In the genomic region with DNA sequence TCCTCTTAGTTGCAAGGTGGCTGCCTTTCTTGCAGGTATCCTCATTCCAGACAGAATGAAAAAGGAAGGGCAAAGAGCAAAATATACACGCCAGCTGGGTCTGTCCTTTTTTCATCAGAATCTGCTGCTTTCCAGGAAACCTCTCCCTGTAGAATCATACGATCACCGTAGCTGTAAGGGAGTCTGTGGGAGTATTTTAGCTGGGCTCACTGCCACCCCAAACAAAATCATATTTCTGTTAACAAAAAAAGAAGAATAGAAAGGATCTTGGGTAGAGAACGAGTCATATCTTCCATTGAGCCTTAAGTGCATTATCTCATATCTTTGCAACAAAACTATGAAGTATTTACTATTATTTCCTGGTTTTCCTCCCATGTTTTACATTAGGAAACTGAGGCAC, we compare ENCODE assay signal across 9 cellular contexts. TPM values are rescaled to one million over a fixed set of nuclear protein-coding genes. Genes with fewer than 3 reads are reported as not detected.
DNase-seq lines count a peak whose midpoint lies in the region; ATAC-seq and TF ChIP-seq lines count a peak whose summit lies in the region.
"Had no signal": no experiment of that assay in that cellular context is flagged by ENCODE, and none has a peak within 500 bp of the region (broad histone marks: within the 10 kb centered on the region; RNA-seq: fewer than 3 reads in every experiment).

No MANE protein-coding gene starts in this region.

- intact Hi-C loops in MCF 10A (cut with micrococcal nuclease) (no loop called here), mammary epithelial cell (cut with micrococcal nuclease) (no loop called here), colonic mucosa (cut with DNase I) (no loop called here), uterus (cut with DNase I; ENCODE audit: low total_unique reads) (no loop called here)

- TF ChIP-seq CTCF in MCF 10A (IDR thresholded peaks at IDR 0.05; ENCODE audit: unreplicated experiment) (no peak), mammary epithelial cell (conservative IDR thresholded peaks at IDR 0.05 in 1 of 2, IDR thresholded peaks at IDR 0.05 in 1 of 2; ENCODE audit: extremely low read depth in 1 of 2, insufficient read depth in 1 of 2, low read depth in 1 of 2, low read length in 2 of 2) (no peak), colonic mucosa (IDR thresholded peaks at IDR 0.05) (no peak), mesothelial cell of epicardium (IDR thresholded peaks at IDR 0.05; ENCODE audit: unreplicated experiment) (no peak), uterus (IDR thresholded peaks at IDR 0.05) (no peak)

- CTCF ChIA-PET in MCF 10A (lab: Yijun Ruan, JAX) (interaction anchor here (0.6 to 4.4 kb wide), 8 partner anchors 9 to 166 kb away, joined by 3 to 25 read pairs (median 4); a partner anchor contains a TSS), mammary epithelial cell (lab: Charles Lee; ENCODE audit: low non-redundant PET) (no interaction called here)

- H3K4me1 ChIP-seq in mammary epithelial cell (ENCODE audit: insufficient read depth, low read length) (peaks cover 14% of the 10 kb centered on the region), colonic mucosa (peaks cover 8% of the 10 kb centered on the region), uterus (peaks cover 8 to 10% of the 10 kb centered on the region in 2 donors), Karpas-422 (ENCODE audit: low read length) (no peaks in the 10 kb centered on the region)

- ATAC-seq in GM18907 (IDR thresholded peaks at IDR 0.05; ENCODE audit: unreplicated experiment): no peak

- H3K27ac Mint-ChIP-seq in MCF 10A (ENCODE audit: low read depth, unreplicated experiment) (peak overlapping the region; percentile 75), mesothelial cell of epicardium (peak overlapping the region; percentile 98)

- H3K9me3 ChIP-seq in mammary epithelial cell (replicated peaks; ENCODE audit: insufficient read depth, low read length) (no peaks in the 10 kb centered on the region), colonic mucosa (no peaks in the 10 kb centered on the region), uterus (no peaks in the 10 kb centered on the region), Karpas-422 (ENCODE audit: low read length) (no peaks in the 10 kb centered on the region)

- no peaks in the 10 kb centered on the region for H3K9me3 Mint-ChIP-seq in MCF 10A (ENCODE audit: unreplicated experiment)
- no peaks in the 10 kb centered on the region for H3K9me3 Mint-ChIP-seq in mesothelial cell of epicardium

- BruUV-seq in MCF 10A (replicated peaks; lab: Mats Ljungman, UMichigan): no TSS peak
- no TSS peak for BruUV-seq in mammary epithelial cell (replicated peaks; lab: Mats Ljungman, UMichigan)

- H2AFZ ChIP-seq in mammary epithelial cell (ENCODE audit: low read depth, low read length): no peak overlapping the region
- H2AFZ ChIP-seq in Karpas-422 (ENCODE audit: low read length): no peak overlapping the region

- H4K20me1 ChIP-seq in mammary epithelial cell (ENCODE audit: insufficient read depth, low read length) (no peaks in the 10 kb centered on the region), Karpas-422 (ENCODE audit: insufficient read depth, low read depth, low read length) (no peaks in the 10 kb centered on the region)

- no peak overlapping the region for H3K9ac ChIP-seq in mammary epithelial cell (ENCODE audit: insufficient read depth, low read length)
- H3K9ac ChIP-seq in colonic mucosa (ENCODE audit: low read depth in 2 of 2, low read length in 2 of 2): peak overlapping the region in 1 of 2 donors; percentile 7
- H3K9ac ChIP-seq in Karpas-422 (ENCODE audit: low read length): no peak overlapping the region

- no peak overlapping the region for H3K4me3 ChIP-seq in mammary epithelial cell (replicated peaks in 1 of 3; ENCODE audit: insufficient read depth in 1 of 3, low read depth in 2 of 3, low read length in 3 of 3)
- no peak overlapping the region for H3K4me3 ChIP-seq in colonic mucosa
- H3K4me3 ChIP-seq in uterus: no peak overlapping the region
- no peak overlapping the region for H3K4me3 ChIP-seq in Karpas-422 (ENCODE audit: low read length)

- H3K36me3 Mint-ChIP-seq in MCF 10A (ENCODE audit: insufficient read depth, unreplicated experiment) (no peaks in the 10 kb centered on the region), mesothelial cell of epicardium (no peaks in the 10 kb centered on the region)

- no peaks in the 10 kb centered on the region for H3K79me2 ChIP-seq in mammary epithelial cell (ENCODE audit: insufficient read depth, low read length)
- no peaks in the 10 kb centered on the region for H3K79me2 ChIP-seq in Karpas-422 (ENCODE audit: low read length)

- H3K27me3 ChIP-seq in mammary epithelial cell (ENCODE audit: insufficient read depth, low read length) (no peaks in the 10 kb centered on the region), colonic mucosa (no peaks in the 10 kb centered on the region), uterus (no peaks in the 10 kb centered on the region), Karpas-422 (ENCODE audit: low read length) (no peaks in the 10 kb centered on the region)

- H3K4me2 ChIP-seq in mammary epithelial cell (ENCODE audit: insufficient read depth, low read depth, low read length) (no peak overlapping the region), Karpas-422 (ENCODE audit: low read depth, low read length, poor library complexity, severe bottlenecking) (no peak overlapping the region)

- H3K4me3 Mint-ChIP-seq in MCF 10A (ENCODE audit: unreplicated experiment): no peak overlapping the region
- H3K4me3 Mint-ChIP-seq in mesothelial cell of epicardium: no peak overlapping the region

- POLR2A ChIA-PET in MCF 10A (lab: Yijun Ruan, JAX): interaction anchor here (0.6 to 9.5 kb wide), 13 partner anchors 9 to 151 kb away, joined by 3 to 123 read pairs (median 5); a partner anchor contains a TSS

- no peaks in the 10 kb centered on the region for H3K9me2 ChIP-seq in Karpas-422 (replicated peaks; ENCODE audit: insufficient read depth, low read length)

- 36% methylated on average over 4 of the region's 4 CpGs for WGBS in mammary epithelial cell (ENCODE audit: low coverage, missing lambda C conversion rate)

- TF ChIP-seq POLR2A in uterus (IDR thresholded peaks at IDR 0.05): no peak

- H3K4me1 Mint-ChIP-seq in MCF 10A (ENCODE audit: insufficient read depth, unreplicated experiment): peaks cover 14% of the 10 kb centered on the region
- H3K4me1 Mint-ChIP-seq in mesothelial cell of epicardium: peaks cover 43% of the 10 kb centered on the region

- H3K27ac ChIP-seq in mammary epithelial cell (ENCODE audit: insufficient read depth, low read depth, low read length): no peak overlapping the region
- H3K27ac ChIP-seq in colonic mucosa: peak overlapping the region; percentile 70
- peak overlapping the region; percentile 70 to 79 for H3K27ac ChIP-seq in uterus
- H3K27ac ChIP-seq in Karpas-422 (ENCODE audit: low read length): no peak overlapping the region

- H3K36me3 ChIP-seq in mammary epithelial cell (ENCODE audit: insufficient read depth, low read length) (no peaks in the 10 kb centered on the region), colonic mucosa (no peaks in the 10 kb centered on the region), uterus (no peaks in the 10 kb centered on the region), Karpas-422 (ENCODE audit: insufficient read depth, low read length) (no peaks in the 10 kb centered on the region)

- dilution Hi-C loops in mammary epithelial cell (cut with HindIII; ENCODE audit: low sequenced_read_pairs): no loop called here

- no peaks in the 10 kb centered on the region for H3K27me3 Mint-ChIP-seq in MCF 10A (ENCODE audit: insufficient read depth, unreplicated experiment)
- no peaks in the 10 kb centered on the region for H3K27me3 Mint-ChIP-seq in mesothelial cell of epicardium (ENCODE audit: low read depth)

- in situ Hi-C loops in mammary epithelial cell (cut with MboI; ENCODE audit: low sequenced_read_pairs in 2 of 2): no loop called here

- DNase-seq in MCF 10A (ENCODE audit: unreplicated experiment) (peak; percentile 13), mammary epithelial cell (no peak), colonic mucosa (no peak), mesothelial cell of epicardium (ENCODE audit: low spot score in 2 of 2, unreplicated experiment in 2 of 2) (no peak), uterus (peak; percentile 34 to 46), Karpas-422 (no peak)
- DNase-seq in stimulated activated CD4-positive, alpha-beta T cell treated with anti-CD3 and anti-CD28 coated beads, Interleukin-1b, Interleukin-23, amount 100 ng/mL, for 48 hours: no peak
- DNase-seq: activated T-cell treated with anti-CD3 and anti-CD28 coated beads for 4 hours had no signal

RNA-seq across cellular contexts. Expression of a gene that starts 15.0 kb away (rescaled TPM):
- 31.0 and 35.3 TPM in 2 replicates for total RNA-seq in MCF 10A (2022)
- 10 to 100 TPM; 46.6 to 51.5 TPM for total RNA-seq in mammary epithelial cell
- polyA plus RNA-seq in mammary epithelial cell: 28.8 TPM
- 44.2 TPM for polyA minus RNA-seq in mammary epithelial cell
- total RNA-seq in colonic mucosa: 10 to 100 TPM; 28.3 to 32.7 TPM
- total RNA-seq in mesothelial cell of epicardium: 132 to 138 TPM (median 134 TPM) in 3 replicates
- total RNA-seq in uterus: 10 to 100 TPM; 34.7 to 92.7 (median 67.4) TPM
- total RNA-seq in Karpas-422 (2014; rRNA removed; shearing (Covaris generic); ENCODE audit: low replicate concordance): not detected in 2 replicates

Comparison
In these comparisons a context has a peak if more than half of its experiments do, and no peak if none do; other contexts are left out.
1. DNase-seq: peak in MCF 10A (single experiment) and uterus (2 of 2); none in mammary epithelial cell (single experiment), colonic mucosa (single experiment), mesothelial cell of epicardium (0 of 2), Karpas-422 (single experiment) and stimulated activated CD4-positive, alpha-beta T cell treated with anti-CD3 and anti-CD28 coated beads, Interleukin-1b, Interleukin-23, amount 100 ng/mL, for 48 hours (single experiment).
2. H3K27ac ChIP-seq: peak in colonic mucosa (single experiment) and uterus (2 of 2); none in mammary epithelial cell (single experiment) and Karpas-422 (single experiment).
3. RNA of a gene that starts 15.0 kb away (total RNA-seq): 132 to 138 TPM in mesothelial cell of epicardium, 34.7 to 92.7 TPM in uterus, 46.6 to 51.5 TPM in mammary epithelial cell, 31.0 to 35.3 TPM in MCF 10A and 28.3 to 32.7 TPM in colonic mucosa; not detected in Karpas-422; every median in the first group is over 10 times any median in the second.